In genomic region chr2:187404431-187405110, GRCh38 we compare ENCODE assay signal across 17 cellular contexts. TPM values are rescaled to one million over a fixed set of nuclear protein-coding genes. Genes with fewer than 3 reads are reported as not detected.
DNase-seq lines count a peak whose midpoint lies in the region; TF ChIP-seq lines count a peak whose summit lies in the region.
"Had no signal": no experiment of that assay in that cellular context is flagged by ENCODE, and none has a peak within 500 bp of the region (broad histone marks: within the 10 kb centered on the region; RNA-seq: fewer than 3 reads in every experiment).

No MANE protein-coding gene starts in this region.

- no peaks in the 10 kb centered on the region for H3K9me2 ChIP-seq in GM23248 (ENCODE audit: insufficient read depth)

- H3K9me3 ChIP-seq in GM23248 (ENCODE audit: low read depth) (no peaks in the 10 kb centered on the region), subcutaneous abdominal adipose tissue (ENCODE audit: control insufficient read depth in 5 of 5, low read length in 5 of 5) (no peaks in the 10 kb centered on the region)

- no peak for DNase-seq in GM23248
- no peak for DNase-seq in dorsolateral prefrontal cortex
- peak; percentile 10 for DNase-seq in left kidney (ENCODE audit: low read depth, low spot score)
- DNase-seq in AML-193 (lab: John Stamatoyannopoulos, UW), result no peak
- DNase-seq in UCSD-AML1 (lab: John Stamatoyannopoulos, UW; ENCODE audit: unreplicated experiment), result no peak
- DNase-seq in NCI-H510A (lab: John Stamatoyannopoulos, UW), result no peak
- no peak for DNase-seq in NCI-H1436 (lab: John Stamatoyannopoulos, UW)
- DNase-seq: activated CD4-positive, alpha-beta T cell treated with anti-CD3 and anti-CD28 coated beads for 36 hours; activated naive CD8-positive, alpha-beta T cell treated with anti-CD3 and anti-CD28 coated beads, Interleukin-2, amount 50 U/mL, for 24 hours; activated T-cell treated with anti-CD3 and anti-CD28 coated beads, Interleukin-2, amount 50 U/mL, for 4 hours; foreskin melanocyte; immature natural killer cell; NCI-H2029; NCI-H82; RPMI8226; T-helper 2 cell had no signal

- H3K79me2 ChIP-seq in GM23248 (ENCODE audit: insufficient read depth), result no peaks in the 10 kb centered on the region

- peaks cover 8% of the 10 kb centered on the region; the same call in 1 of the 2 replicates for H3K4me1 ChIP-seq in GM23248 (ENCODE audit: insufficient read depth)
- peaks cover 0 to 25% (median 12%) of the 10 kb centered on the region in 5 donors for H3K4me1 ChIP-seq in subcutaneous abdominal adipose tissue (ENCODE audit: control insufficient read depth in 5 of 5, insufficient read depth in 5 of 5, low read length in 5 of 5)

- H3K27me3 ChIP-seq in GM23248 (replicated peaks; ENCODE audit: insufficient read depth) (no peaks in the 10 kb centered on the region), dorsolateral prefrontal cortex (no peaks in the 10 kb centered on the region), subcutaneous abdominal adipose tissue (ENCODE audit: control insufficient read depth in 5 of 5, insufficient read depth in 4 of 5, low read length in 5 of 5) (no peaks in the 10 kb centered on the region)

- H3K9ac ChIP-seq in GM23248, result peak overlapping the region; percentile 29
- peak overlapping the region in 1 of 5 donors; percentile 21 for H3K9ac ChIP-seq in subcutaneous abdominal adipose tissue (ENCODE audit: low read length in 5 of 5)

- 76 to 77% methylated on average over 7 of the region's 7 CpGs for WGBS in GM23248 (ENCODE audit: low coverage in 1 of 2, low lambda C conversion rate in 2 of 2, missing lambda C conversion rate in 2 of 2), 2 experiments

- no peak overlapping the region; the same call in 1 of the 2 replicates for H3K4me3 ChIP-seq in GM23248
- peak overlapping the region in 40 of 59 donors; percentile 0 to 44 (median 22) for H3K4me3 ChIP-seq in dorsolateral prefrontal cortex
- peak overlapping the region in 4 of 5 donors; percentile 28 to 42 (median 35) for H3K4me3 ChIP-seq in subcutaneous abdominal adipose tissue (ENCODE audit: low read depth in 1 of 5, low read length in 5 of 5)

- H4K20me1 ChIP-seq in GM23248 (ENCODE audit: insufficient read depth), result no peaks in the 10 kb centered on the region

- H3K4me2 ChIP-seq in GM23248 (ENCODE audit: unreplicated experiment), result peak overlapping the region; percentile 53

- in situ Hi-C loops in GM23248 (cut with MboI), result no loop called here

- H3K27ac ChIP-seq in GM23248, result no peak overlapping the region
- H3K27ac ChIP-seq in dorsolateral prefrontal cortex, result peak overlapping the region in 37 of 59 donors; percentile 3 to 78 (median 36)
- H3K27ac ChIP-seq in subcutaneous abdominal adipose tissue (ENCODE audit: low read depth, low read length), result peak overlapping the region; percentile 12

- H3K36me3 ChIP-seq in GM23248 (ENCODE audit: low read depth), result no peaks in the 10 kb centered on the region
- no peaks in the 10 kb centered on the region for H3K36me3 ChIP-seq in subcutaneous abdominal adipose tissue (ENCODE audit: control insufficient read depth in 5 of 5, insufficient read depth in 5 of 5, low read length in 5 of 5)

- H2AFZ ChIP-seq in GM23248, result peak overlapping the region; percentile 79

- H3F3A ChIP-seq in GM23248 (ENCODE audit: insufficient read depth), result no peaks in the 10 kb centered on the region

- intact Hi-C loops in dorsolateral prefrontal cortex (cut with DNase I), result no loop called here

- TF ChIP-seq CTCF in dorsolateral prefrontal cortex (IDR thresholded peaks at IDR 0.05 in 54 of 56, conservative IDR thresholded peaks at IDR 0.05 in 2 of 56; ENCODE audit: low read depth in 1 of 56, partially characterized antibody in 56 of 56), result no peak

RNA-seq across cellular contexts. Expression of gene CALCRL, which starts 43.5 kb away (rescaled TPM):
- 2.7 and 3.2 TPM in 2 replicates for total RNA-seq in GM23248 (2014; rRNA removed; shearing (Covaris generic))
- 0.76 and 2.4 TPM in 2 replicates for polyA plus RNA-seq in GM23248 (2016; fragmentation: Nextera tagmentation; extraction: Ambion mirVana)
- 10 to 100 TPM in 86 of 120 experiments, 1 to 10 TPM in 34; 4.7 to 21.2 (median 11.7) TPM for total RNA-seq in dorsolateral prefrontal cortex
